17 cellular contexts compared by ENCODE assay signal in genomic region chr1:30064547-30064946, GRCh38.
"Had no signal": no experiment of that assay in that cellular context is flagged by ENCODE, and none has a peak within 500 bp of the region (broad histone marks: within the 10 kb centered on the region; RNA-seq: fewer than 3 reads in every experiment).

No MANE protein-coding gene starts in this region.

- H3K9me3 Mint-ChIP-seq: type B pancreatic cell had no signal

- H3K36me3 ChIP-seq: heart right ventricle, neutrophil, sigmoid colon, suprapubic skin, thyroid gland, vagina had no signal

- H3K36me3 Mint-ChIP-seq: naive B cell, type B pancreatic cell had no signal

- H3K4me1 ChIP-seq: heart right ventricle, sigmoid colon, suprapubic skin, thyroid gland, vagina had no signal

- H3K4me3 Mint-ChIP-seq: naive B cell, type B pancreatic cell had no signal

- H3K4me3 ChIP-seq: heart right ventricle, sigmoid colon, skin epidermis, suprapubic skin, thyroid gland, vagina had no signal

- ATAC-seq: esophagus mucosa, heart right ventricle had no signal

- H3K9me3 ChIP-seq: heart right ventricle, neutrophil, sigmoid colon, suprapubic skin, thyroid gland, vagina had no signal

- H3K27ac Mint-ChIP-seq: naive B cell, type B pancreatic cell had no signal

- DNase-seq: effector memory CD4-positive, alpha-beta T cell; heart right ventricle; hypothalamus; kidney glomerular epithelial cell; mesendoderm; naive B cell; sigmoid colon; stimulated activated CD4-positive, alpha-beta T cell treated with anti-CD3 and anti-CD28 coated beads, Interleukin-2, amount 100 ng/mL, for 24 hours; stimulated activated CD4-positive, alpha-beta T cell treated with anti-CD3 and anti-CD28 coated beads, Interleukin-4, amount 100 ng/mL, for 4 hours; stimulated activated naive CD4-positive, alpha-beta T cell; thyroid gland had no signal

- H3K27me3 ChIP-seq: neutrophil, sigmoid colon, suprapubic skin, thyroid gland, vagina had no signal

- H3K4me1 Mint-ChIP-seq: naive B cell had no signal

- H3K27ac ChIP-seq: heart right ventricle, neutrophil, sigmoid colon, skin epidermis, suprapubic skin, thyroid gland, vagina had no signal
